In the genomic region with DNA sequence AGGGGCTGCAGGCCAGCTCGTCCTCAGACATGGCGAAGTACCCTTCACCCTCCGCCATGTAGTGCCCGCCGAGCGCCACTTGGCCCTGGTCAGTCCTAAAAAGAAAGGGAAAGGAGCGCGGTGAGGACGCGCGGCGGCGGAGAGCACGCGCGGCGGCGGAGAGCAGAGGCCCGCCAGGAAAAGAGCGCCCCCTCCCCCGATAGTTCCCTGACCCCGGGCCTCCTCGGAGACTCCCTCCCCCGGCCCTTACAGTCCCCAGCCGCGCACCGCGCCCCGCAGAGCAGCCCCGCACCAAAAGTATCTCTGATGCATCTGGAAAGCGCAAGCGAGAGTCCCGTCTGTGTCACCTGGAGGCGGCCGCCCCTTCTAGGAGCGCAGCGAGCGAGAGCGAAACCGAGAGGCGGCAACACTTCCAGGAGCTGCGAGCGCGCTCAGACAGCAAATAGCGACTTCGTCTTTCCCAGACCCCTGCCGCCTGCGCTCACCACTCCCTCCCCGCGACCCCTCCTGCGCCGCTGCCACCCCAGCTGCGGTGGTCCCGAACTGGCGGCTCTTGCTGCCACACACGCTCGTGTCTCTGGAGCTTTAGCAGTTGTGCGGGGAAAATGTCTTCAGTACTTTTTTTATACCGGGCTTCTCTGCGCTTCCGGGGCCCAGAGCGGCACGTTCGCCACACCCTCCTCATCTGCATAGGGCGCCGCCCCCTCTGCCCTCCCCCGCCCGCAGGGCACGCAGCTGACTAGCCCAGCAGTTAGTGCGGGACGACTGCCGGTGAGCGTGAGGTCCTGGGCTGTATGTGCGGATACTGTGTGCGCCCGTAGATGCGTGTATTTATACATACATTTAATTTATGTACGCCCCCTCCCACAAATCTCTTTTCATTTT, we compare ENCODE assay signal across 8 cellular contexts. TPM values are rescaled to one million over a fixed set of nuclear protein-coding genes. Genes with fewer than 3 reads are reported as not detected.
DNase-seq lines count a peak whose midpoint lies in the region; ATAC-seq and TF ChIP-seq lines count a peak whose summit lies in the region.

TENT5A (minus strand) TSS at position 598 of the 885 bp plus-strand sequence; CDS start at position 58, 540 bp downstream.

- DNase-seq in GM10248 (ENCODE audit: extremely low spot score) (peak; percentile 85), MV-4-11 (lab: John Stamatoyannopoulos, UW) (peak; percentile 86), T follicular helper cell (ENCODE audit: low read depth) (peak; percentile 77), heart left ventricle (peak; percentile 94 to 96 (median 96)), posterior cingulate gyrus (peak; percentile 56 to 94 (median 67)), transverse colon (peak; percentile 95)

- H3K27me3 ChIP-seq in heart left ventricle (no peaks in the 10 kb centered on the region), transverse colon (no peaks in the 10 kb centered on the region)

- WGBS in adipose tissue, 3 donors: 0 to 1% (median 1%) methylated on average over 67 to 78 of the region's 78 CpGs
- WGBS in heart left ventricle, 4 donors: 0 to 2% (median 1%) methylated on average over 31 to 78 of the region's 78 CpGs
- 2% methylated on average over 21 to 55 of the region's 78 CpGs for WGBS in transverse colon (ENCODE audit: low coverage in 1 of 2), 2 donors

- no peak for TF ChIP-seq EP300 in transverse colon (IDR thresholded peaks at IDR 0.05; ENCODE audit: low read depth)

- TF ChIP-seq CTCF in GM10248 (IDR thresholded peaks at IDR 0.05; ENCODE audit: control extremely low read depth, extremely low read depth, low read depth, missing control alignments) (no peak), HEK293 (tag by site-specific recombination; IDR thresholded peaks at IDR 0.05) (peak; percentile 93), heart left ventricle (IDR thresholded peaks at IDR 0.05) (peak in 3 of 12 donors; percentile 22 to 37 (median 35)), transverse colon (IDR thresholded peaks at IDR 0.05) (peak in 1 of 5 experiments; percentile 13)

- peak; percentile 83 to 85 (median 84) for ATAC-seq in heart left ventricle

- H3K4me3 ChIP-seq in HEK293 (ENCODE audit: low read depth, low read length): peak within 1 kb of the TSS; percentile 95
- H3K4me3 ChIP-seq in heart left ventricle: peak within 1 kb of the TSS; percentile 77 to 95 (median 86)
- H3K4me3 ChIP-seq in transverse colon: peak within 1 kb of the TSS; percentile 68 to 94 (median 81)

- CTCF ChIA-PET in GM10248 (lab: Yijun Ruan, JAX): interaction anchor here (0.6 to 3.2 kb wide), 10 partner anchors 12 to 1803 kb away, joined by 3 to 17 read pairs (median 3); no protein-coding TSS in a partner anchor
- CTCF ChIA-PET in HEK293 (lab: Yijun Ruan, JAX): interaction anchor here (0.6 to 1.8 kb wide), 12 partner anchors 9 to 1654 kb away, joined by 3 to 9 read pairs (median 3); no protein-coding TSS in a partner anchor

- intact Hi-C loops in heart left ventricle (cut with DNase I) (loop anchor here (2.0 to 10.0 kb wide), 31 partner anchors 80 to 1618 kb away; no protein-coding TSS in a partner anchor), posterior cingulate gyrus (cut with DNase I) (loop anchor here (10.0 kb wide), 3 partner anchors 142 to 1418 kb away; no protein-coding TSS in a partner anchor), transverse colon (cut with DNase I; ENCODE audit: low total_unique reads) (loop anchor here (5.0 to 10.0 kb wide), 4 partner anchors 1145 to 1648 kb away; partner anchors contain the start of gene BCKDHB)

- H3K36me3 ChIP-seq in HEK293 (ENCODE audit: control insufficient read depth in 2 of 2, insufficient read depth in 1 of 2, low read length in 2 of 2) (peaks cover 0 to 19% of the 10 kb centered on the region in 2 experiments; a peak in 1 of 3 replicates), heart left ventricle (peaks cover 0 to 19% (median 3%) of the 10 kb centered on the region in 9 donors), transverse colon (peaks cover 0 to 2% (median 0%) of the 10 kb centered on the region in 4 donors)

- TF ChIP-seq POLR2A in heart left ventricle (IDR thresholded peaks at IDR 0.05): peak; percentile 30 to 97
- TF ChIP-seq POLR2A in transverse colon (IDR thresholded peaks at IDR 0.05): peak; percentile 96

- in situ Hi-C loops in transverse colon (cut with MboI; ENCODE audit: low pct_ligation_motif_present in 1 of 4, low pct_unique_long_range_greater_than_20kb in 1 of 4, low sequenced_read_pairs in 3 of 4): loop anchor here in 1 of 4 donors (25.0 kb wide), 2 partner anchors 1140 to 1615 kb away; no protein-coding TSS in a partner anchor

- POLR2A ChIA-PET in GM10248 (lab: Yijun Ruan, JAX) (interaction anchor here (0.8 kb wide), 1 partner anchor 10 kb away, joined by 3 read pairs; no protein-coding TSS in a partner anchor), HEK293 (lab: Yijun Ruan, JAX) (interaction anchor here (0.6 to 2.4 kb wide), 22 partner anchors 13 to 512 kb away, joined by 3 to 23 read pairs (median 4); no protein-coding TSS in a partner anchor)

- peak within 1 kb of the TSS; percentile 72 for H3K27ac ChIP-seq in HEK293 (ENCODE audit: extremely low read depth, low read depth, low read length)
- H3K27ac ChIP-seq in adipose tissue (ENCODE audit: low read depth, low read length): peak within 1 kb of the TSS; percentile 93
- H3K27ac ChIP-seq in heart left ventricle: peak within 1 kb of the TSS; percentile 93 to 99 (median 97)
- peak within 1 kb of the TSS; percentile 95 to 99 (median 98) for H3K27ac ChIP-seq in transverse colon

- H3K4me1 ChIP-seq in HEK293 (ENCODE audit: control insufficient read depth, insufficient read depth, low read length) (peaks cover 2% of the 10 kb centered on the region; the same call in 1 of the 2 replicates), heart left ventricle (peaks cover 0 to 36% (median 13%) of the 10 kb centered on the region in 12 donors), transverse colon (peaks cover 3 to 38% (median 19%) of the 10 kb centered on the region in 4 donors)

- H3K9me3 ChIP-seq in HEK293 (ENCODE audit: control insufficient read depth, insufficient read depth, low read depth, low read length) (no peaks in the 10 kb centered on the region), heart left ventricle (no peaks in the 10 kb centered on the region), transverse colon (no peaks in the 10 kb centered on the region)

TF ChIP-seq in HEK293, 187 proteins besides CTCF, POLR2A, EP300 and RAD21 (continues in another document):
- TF ChIP-seq RBAK (tag by site-specific recombination; IDR thresholded peaks at IDR 0.05) (no peak), SP2 (tag by site-specific recombination; IDR thresholded peaks at IDR 0.05) (no peak), ZNF600 (tag by site-specific recombination; IDR thresholded peaks at IDR 0.05) (peak; percentile 17; the same call in 1 of the 2 replicates), MZF1 (tag by site-specific recombination; IDR thresholded peaks at IDR 0.05; ENCODE audit: borderline replicate concordance) (no peak), ZNF391 (tag by site-specific recombination; IDR thresholded peaks at IDR 0.05; ENCODE audit: borderline replicate concordance, low read depth) (no peak), ZNF501 (tag by site-specific recombination; IDR thresholded peaks at IDR 0.05) (no peak; the same call in 1 of the 2 replicates), FEZF1 (tag by site-specific recombination; IDR thresholded peaks at IDR 0.05) (no peak), ZNF677 (tag by site-specific recombination; IDR thresholded peaks at IDR 0.05) (no peak), ZNF433 (tag by site-specific recombination; IDR thresholded peaks at IDR 0.05; ENCODE audit: low read depth) (no peak), SP3 (tag by site-specific recombination; IDR thresholded peaks at IDR 0.05) (peak; percentile 57)
- TF ChIP-seq, protein P1, sequence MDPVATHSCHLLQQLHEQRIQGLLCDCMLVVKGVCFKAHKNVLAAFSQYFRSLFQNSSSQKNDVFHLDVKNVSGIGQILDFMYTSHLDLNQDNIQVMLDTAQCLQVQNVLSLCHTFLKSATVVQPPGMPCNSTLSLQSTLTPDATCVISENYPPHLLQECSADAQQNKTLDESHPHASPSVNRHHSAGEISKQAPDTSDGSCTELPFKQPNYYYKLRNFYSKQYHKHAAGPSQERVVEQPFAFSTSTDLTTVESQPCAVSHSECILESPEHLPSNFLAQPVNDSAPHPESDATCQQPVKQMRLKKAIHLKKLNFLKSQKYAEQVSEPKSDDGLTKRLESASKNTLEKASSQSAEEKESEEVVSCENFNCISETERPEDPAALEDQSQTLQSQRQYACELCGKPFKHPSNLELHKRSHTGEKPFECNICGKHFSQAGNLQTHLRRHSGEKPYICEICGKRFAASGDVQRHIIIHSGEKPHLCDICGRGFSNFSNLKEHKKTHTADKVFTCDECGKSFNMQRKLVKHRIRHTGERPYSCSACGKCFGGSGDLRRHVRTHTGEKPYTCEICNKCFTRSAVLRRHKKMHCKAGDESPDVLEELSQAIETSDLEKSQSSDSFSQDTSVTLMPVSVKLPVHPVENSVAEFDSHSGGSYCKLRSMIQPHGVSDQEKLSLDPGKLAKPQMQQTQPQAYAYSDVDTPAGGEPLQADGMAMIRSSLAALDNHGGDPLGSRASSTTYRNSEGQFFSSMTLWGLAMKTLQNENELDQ (tag by site-specific recombination; IDR thresholded peaks at IDR 0.05; ENCODE audit: low read depth): no peak
- TF ChIP-seq, protein P2, sequence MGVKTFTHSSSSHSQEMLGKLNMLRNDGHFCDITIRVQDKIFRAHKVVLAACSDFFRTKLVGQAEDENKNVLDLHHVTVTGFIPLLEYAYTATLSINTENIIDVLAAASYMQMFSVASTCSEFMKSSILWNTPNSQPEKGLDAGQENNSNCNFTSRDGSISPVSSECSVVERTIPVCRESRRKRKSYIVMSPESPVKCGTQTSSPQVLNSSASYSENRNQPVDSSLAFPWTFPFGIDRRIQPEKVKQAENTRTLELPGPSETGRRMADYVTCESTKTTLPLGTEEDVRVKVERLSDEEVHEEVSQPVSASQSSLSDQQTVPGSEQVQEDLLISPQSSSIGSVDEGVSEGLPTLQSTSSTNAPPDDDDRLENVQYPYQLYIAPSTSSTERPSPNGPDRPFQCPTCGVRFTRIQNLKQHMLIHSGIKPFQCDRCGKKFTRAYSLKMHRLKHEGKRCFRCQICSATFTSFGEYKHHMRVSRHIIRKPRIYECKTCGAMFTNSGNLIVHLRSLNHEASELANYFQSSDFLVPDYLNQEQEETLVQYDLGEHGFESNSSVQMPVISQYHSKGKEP (tag by site-specific recombination; IDR thresholded peaks at IDR 0.05): no peak

RNA-seq across cellular contexts. Expression of gene TENT5A, which starts in this region (rescaled TPM):
- polyA plus RNA-seq in adipose tissue (10 to 100 TPM in 1 of 3 donors, 1 to 10 TPM in 2; 2.0 to 14.4 (median 7.8) TPM), heart left ventricle (10 to 100 TPM; 15.4 to 28.7 TPM)
- total RNA-seq in heart left ventricle (10 to 100 TPM; 25.7 to 47.2 (median 41.4) TPM), transverse colon (10 to 100 TPM in 3 of 4 donors, 1 to 10 TPM in 1; 5.6 to 42.1 (median 34.2) TPM)

Comparison
In these comparisons a context has a peak if more than half of its experiments do, and no peak if none do; other contexts are left out.
1. Peak in every context shown above with its lines: DNase-seq, ATAC-seq, H3K4me3 ChIP-seq and H3K27ac ChIP-seq.